ENCODE assay signal across 1 cellular context in genomic region chr15:49984436-49984835, GRCh38.
TF ChIP-seq lines count a peak whose summit lies in the region.

No MANE protein-coding gene starts in this region.

TF ChIP-seq in GM23338, 12 proteins besides CTCF, POLR2A, EP300 and RAD21 (continued from another document):
- TF ChIP-seq REST (IDR thresholded peaks at IDR 0.05; ENCODE audit: unreplicated experiment) = no peak
